13 cellular contexts compared by ENCODE assay signal in the genomic region with DNA sequence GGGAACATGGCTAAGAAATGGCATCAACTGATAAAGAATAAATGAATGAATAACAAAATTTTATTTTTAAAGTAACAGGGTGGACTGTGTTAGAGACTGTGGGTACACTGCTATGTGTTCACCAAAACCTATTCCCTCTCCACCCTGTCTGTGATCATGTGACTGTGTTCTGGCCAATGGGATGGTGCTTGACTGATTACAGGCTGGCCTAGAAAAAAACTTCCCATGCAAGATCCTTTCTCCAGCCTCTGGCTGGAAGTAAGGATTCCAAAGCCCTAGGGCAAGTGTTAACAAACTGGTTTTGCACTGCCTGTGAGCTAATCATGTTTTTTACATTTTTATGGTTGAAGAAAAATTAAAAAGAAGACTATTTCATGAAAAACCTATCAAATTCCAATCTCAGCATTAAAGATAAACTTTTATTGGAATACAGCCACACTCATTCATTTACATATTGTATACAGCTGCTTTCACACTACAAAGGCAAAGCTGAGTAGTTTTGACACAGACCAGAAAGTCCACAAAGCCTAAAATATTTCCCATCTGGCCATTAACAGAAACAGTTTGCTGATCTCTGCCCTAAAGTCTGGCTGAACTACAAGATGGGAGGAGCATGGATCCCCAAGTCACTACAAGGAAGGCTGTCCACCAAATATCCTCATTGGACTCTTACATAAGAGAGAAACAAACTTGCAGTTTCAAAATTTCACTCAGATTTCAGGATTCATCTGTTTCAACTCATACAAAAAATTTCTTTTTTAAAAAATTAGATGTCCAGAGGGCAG.
DNase-seq lines count a peak whose midpoint lies in the region; ATAC-seq and TF ChIP-seq lines count a peak whose summit lies in the region.
"Had no signal": no experiment of that assay in that cellular context is flagged by ENCODE, and none has a peak within 500 bp of the region (broad histone marks: within the 10 kb centered on the region; RNA-seq: fewer than 3 reads in every experiment).

No MANE protein-coding gene starts in this region.

- CTCF ChIA-PET in IMR-90 (lab: Yijun Ruan, JAX): interaction anchor here (0.8 to 2.0 kb wide), 3 partner anchors 22 to 391 kb away, joined by 3 to 8 read pairs (median 3); no protein-coding TSS in a partner anchor

- H3K36me3 ChIP-seq in BE2C (no peaks in the 10 kb centered on the region), IMR-90 (ENCODE audit: control insufficient read depth, insufficient read depth, low read length) (no peaks in the 10 kb centered on the region), adipocyte (ENCODE audit: control insufficient read depth, insufficient read depth, low read length, severe bottlenecking) (no peaks in the 10 kb centered on the region)
- H3K36me3 ChIP-seq: gastrocnemius medialis, neutrophil had no signal

- no peaks in the 10 kb centered on the region for H4K20me1 ChIP-seq in IMR-90 (ENCODE audit: insufficient read depth, low read length)

- POLR2A ChIA-PET in IMR-90 (lab: Charles Lee; ENCODE audit: unreplicated experiment): no interaction called here

- H3K27ac ChIP-seq in IMR-90 (ENCODE audit: insufficient read depth, low read length): no peak overlapping the region
- H3K27ac ChIP-seq: gastrocnemius medialis, neutrophil had no signal

- no peak for TF ChIP-seq POLR2A in IMR-90 (IDR thresholded peaks at IDR 0.05; ENCODE audit: low read depth, low read length)

- no peaks in the 10 kb centered on the region for H3K9me1 ChIP-seq in IMR-90 (ENCODE audit: insufficient read depth, low read length)

- no peak overlapping the region for H4K5ac ChIP-seq in IMR-90 (ENCODE audit: low read depth, low read length)

- peak; percentile 31; the same call in 1 of the 2 replicates for ATAC-seq in IMR-90 (ENCODE audit: low read depth)
- no peak for ATAC-seq in HG03520 (IDR thresholded peaks at IDR 0.05; ENCODE audit: unreplicated experiment)

- in situ Hi-C loops in IMR-90 (cut with MboI; ENCODE audit: low sequenced_read_pairs): loop anchor here (5.0 kb wide), 2 partner anchors 190 to 240 kb away; no protein-coding TSS in a partner anchor

- no peak overlapping the region for H3K4me2 ChIP-seq in IMR-90 (ENCODE audit: low read depth, low read length)

- no peak overlapping the region for H4K8ac ChIP-seq in IMR-90 (ENCODE audit: low read depth in 2 of 2, low read length in 2 of 2)

- TF ChIP-seq RAD21 in IMR-90 (IDR thresholded peaks at IDR 0.05; ENCODE audit: low read length): no peak

- no peak for TF ChIP-seq CTCF in BE2C (IDR thresholded peaks at IDR 0.05; ENCODE audit: low read depth, low read length)
- TF ChIP-seq CTCF in IMR-90 (conservative IDR thresholded peaks at IDR 0.05; ENCODE audit: low read depth, low read length): no peak
- TF ChIP-seq CTCF in GM20000 (IDR thresholded peaks at IDR 0.05; ENCODE audit: extremely low read depth, missing control alignments): no peak

- H3K4me3 ChIP-seq in BE2C (ENCODE audit: low read depth, low read length) (no peak overlapping the region), IMR-90 (ENCODE audit: insufficient read depth, low read depth, low read length) (no peak overlapping the region), adipocyte (ENCODE audit: low read length) (peak overlapping the region; percentile 41)
- H3K4me3 ChIP-seq: gastrocnemius medialis had no signal

- no peak overlapping the region for H3K4ac ChIP-seq in IMR-90 (ENCODE audit: low read depth, low read length)

- H3K56ac ChIP-seq in IMR-90 (ENCODE audit: extremely low read depth, insufficient read depth, low read length): no peak overlapping the region

- no peak overlapping the region for H4K91ac ChIP-seq in IMR-90 (ENCODE audit: insufficient read depth, low read depth, low read length)

- dilution Hi-C loops in IMR-90 (cut with HindIII; ENCODE audit: low sequenced_read_pairs, unreplicated experiment): no loop called here

- no peak overlapping the region for H3K23ac ChIP-seq in IMR-90 (ENCODE audit: low read depth, low read length)

- no peak overlapping the region for H2AK5ac ChIP-seq in IMR-90 (ENCODE audit: low read depth, low read length)

- H3K9me3 ChIP-seq in BE2C (no peaks in the 10 kb centered on the region), IMR-90 (ENCODE audit: control insufficient read depth, insufficient read depth, low read length) (no peaks in the 10 kb centered on the region), adipocyte (ENCODE audit: control insufficient read depth, low read length) (no peaks in the 10 kb centered on the region)
- H3K9me3 ChIP-seq: gastrocnemius medialis, neutrophil had no signal

- H3K27me3 ChIP-seq in BE2C (no peaks in the 10 kb centered on the region), IMR-90 (ENCODE audit: control insufficient read depth, insufficient read depth, low read length) (no peaks in the 10 kb centered on the region), adipocyte (replicated peaks; ENCODE audit: control insufficient read depth, insufficient read depth, low read length) (no peaks in the 10 kb centered on the region)
- H3K27me3 ChIP-seq: gastrocnemius medialis, neutrophil had no signal

- no peak overlapping the region for H3K18ac ChIP-seq in IMR-90 (ENCODE audit: low read depth, low read length)

- H3K14ac ChIP-seq in IMR-90 (replicated peaks; ENCODE audit: low read depth, low read length): no peak overlapping the region

- no peak overlapping the region for H2BK5ac ChIP-seq in IMR-90 (ENCODE audit: low read depth, low read length, poor library complexity, severe bottlenecking)

- H2BK120ac ChIP-seq in IMR-90 (ENCODE audit: low read depth, low read length): no peak overlapping the region

- H2AK9ac ChIP-seq in IMR-90 (replicated peaks; ENCODE audit: low read depth, low read length, poor library complexity): no peak overlapping the region

- intact Hi-C loops in IMR-90 (cut with micrococcal nuclease): loop anchor here (1.0 to 10.0 kb wide), 5 partner anchors 132 to 1952 kb away; a partner anchor contains a TSS

- no peaks in the 10 kb centered on the region for H3K79me1 ChIP-seq in IMR-90 (ENCODE audit: low read depth in 1 of 2, low read length in 2 of 2)

- no peaks in the 10 kb centered on the region for H3K4me1 ChIP-seq in BE2C
- H3K4me1 ChIP-seq in IMR-90 (ENCODE audit: control insufficient read depth, insufficient read depth, low read length): peaks cover 2% of the 10 kb centered on the region; the same call in 1 of the 2 replicates
- H3K4me1 ChIP-seq in adipocyte (ENCODE audit: control insufficient read depth, insufficient read depth, low read length): peaks cover 14% of the 10 kb centered on the region

- no peak overlapping the region for H2BK15ac ChIP-seq in IMR-90 (ENCODE audit: low read depth, low read length)

- no peak overlapping the region for H2BK20ac ChIP-seq in IMR-90 (ENCODE audit: low read depth, low read length)

- no peak overlapping the region for H3K9ac ChIP-seq in IMR-90 (ENCODE audit: low read depth, low read length)
- H3K9ac ChIP-seq in adipocyte (ENCODE audit: low read length): peak overlapping the region; percentile 31

- H2AFZ ChIP-seq in IMR-90 (replicated peaks; ENCODE audit: low read length, poor library complexity): no peak overlapping the region

- BruUV-seq in IMR-90 (replicated peaks; lab: Mats Ljungman, UMichigan): no TSS peak

- DNase-seq in BE2C (peak; percentile 3), IMR-90 (peak; percentile 9), adipocyte (ENCODE audit: low read depth) (peak; percentile 40), iPS-NIHi11 (ENCODE audit: low spot score) (peak; percentile 9), superior temporal gyrus (ENCODE audit: extremely low spot score) (no peak), GM20000 (ENCODE audit: low spot score) (no peak)
- DNase-seq in stimulated activated CD8-positive, alpha-beta memory T cell treated with anti-CD3 and anti-CD28 coated beads, Interleukin-4, amount 100 ng/mL, for 48 hours: no peak
- DNase-seq: activated CD4-positive, alpha-beta T cell treated with anti-CD3 and anti-CD28 coated beads for 1 hour; activated CD8-positive, alpha-beta memory T cell treated with anti-CD3 and anti-CD28 coated beads, Interleukin-2, amount 50 U/mL, for 48 hours; activated naive CD4-positive, alpha-beta T cell treated with anti-CD3 and anti-CD28 coated beads, Interleukin-2, amount 50 U/mL, for 16 hours; gastrocnemius medialis had no signal

TF ChIP-seq in IMR-90, 13 proteins besides CTCF, POLR2A, EP300 and RAD21:
- TF ChIP-seq, protein P1, sequence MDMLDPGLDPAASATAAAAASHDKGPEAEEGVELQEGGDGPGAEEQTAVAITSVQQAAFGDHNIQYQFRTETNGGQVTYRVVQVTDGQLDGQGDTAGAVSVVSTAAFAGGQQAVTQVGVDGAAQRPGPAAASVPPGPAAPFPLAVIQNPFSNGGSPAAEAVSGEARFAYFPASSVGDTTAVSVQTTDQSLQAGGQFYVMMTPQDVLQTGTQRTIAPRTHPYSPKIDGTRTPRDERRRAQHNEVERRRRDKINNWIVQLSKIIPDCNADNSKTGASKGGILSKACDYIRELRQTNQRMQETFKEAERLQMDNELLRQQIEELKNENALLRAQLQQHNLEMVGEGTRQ (IDR thresholded peaks at IDR 0.05; ENCODE audit: low read depth, low read length): no peak; the same call in 1 of the 2 replicates
- TF ChIP-seq RFX5 (IDR thresholded peaks at IDR 0.05; ENCODE audit: low read depth, low read length) (no peak), MAZ (IDR thresholded peaks at IDR 0.05; ENCODE audit: borderline replicate concordance, low read depth, low read length) (no peak), SMC3 (IDR thresholded peaks at IDR 0.05; ENCODE audit: low read depth, low read length) (no peak), CEBPB (IDR thresholded peaks at IDR 0.05; ENCODE audit: low read depth, low read length) (no peak), FOS (IDR thresholded peaks at IDR 0.05; ENCODE audit: low read depth, low read length) (no peak)

Comparison
In these comparisons a context has a peak if more than half of its experiments do, and no peak if none do; other contexts are left out.
1. DNase-seq: peak in BE2C (single experiment), IMR-90 (single experiment), adipocyte (single experiment) and iPS-NIHi11 (single experiment); none in stimulated activated CD8-positive, alpha-beta memory T cell treated with anti-CD3 and anti-CD28 coated beads, Interleukin-4, amount 100 ng/mL, for 48 hours (single experiment), superior temporal gyrus (single experiment) and GM20000 (single experiment).